8 cellular contexts compared by ENCODE assay signal in genomic region chr2:236862961-236863728, GRCh38.
DNase-seq lines count a peak whose midpoint lies in the region; ATAC-seq, FAIRE-seq and TF ChIP-seq lines count a peak whose summit lies in the region.

No MANE protein-coding gene starts in this region.

- H3K27ac Mint-ChIP-seq in astrocyte (ENCODE audit: unreplicated experiment), result peak overlapping the region; percentile 28
- no peak overlapping the region for H3K27ac Mint-ChIP-seq in T-helper 2 cell treated with Interferon-gamma antibody and Interleukin-4, amounts not matched to agents 5 μg/mL and 100 μg/mL, for 36 hours

- peaks cover 8% of the 10 kb centered on the region for H3K27me3 Mint-ChIP-seq in astrocyte (ENCODE audit: low read depth, unreplicated experiment)
- no peaks in the 10 kb centered on the region for H3K27me3 Mint-ChIP-seq in T-helper 2 cell treated with Interferon-gamma antibody and Interleukin-4, amounts not matched to agents 5 μg/mL and 100 μg/mL, for 36 hours (ENCODE audit: low read depth)

- H3K27me3 ChIP-seq in astrocyte (ENCODE audit: insufficient read depth, low read length), result no peaks in the 10 kb centered on the region
- H3K27me3 ChIP-seq in neuronal stem cell (ENCODE audit: control insufficient read depth in 3 of 3, insufficient read depth in 3 of 3, low read depth in 1 of 3, low read length in 3 of 3), result no peaks in the 10 kb centered on the region

- ATAC-seq in GM18502 (IDR thresholded peaks at IDR 0.05; ENCODE audit: poor library complexity, unreplicated experiment), result peak; percentile 82
- peak; percentile 72 for ATAC-seq in HG02970 (IDR thresholded peaks at IDR 0.05; ENCODE audit: low FRiP score, unreplicated experiment)
- no peak for ATAC-seq in GM21737 (IDR thresholded peaks at IDR 0.05; ENCODE audit: unreplicated experiment)

- H3K4me3 ChIP-seq in astrocyte (ENCODE audit: insufficient read depth, low read depth, low read length), result no peak overlapping the region
- no peak overlapping the region for H3K4me3 ChIP-seq in neuronal stem cell (ENCODE audit: low read length in 2 of 2)

- H3K9me3 ChIP-seq in astrocyte (ENCODE audit: insufficient read depth, low read depth, low read length) (peaks cover 9% of the 10 kb centered on the region), neuronal stem cell (replicated peaks in 1 of 2; ENCODE audit: control insufficient read depth in 2 of 2, insufficient read depth in 1 of 2, low read depth in 1 of 2, low read length in 2 of 2) (peaks cover 6 to 46% of the 10 kb centered on the region in 2 donors)

- no peak overlapping the region for H3K23ac ChIP-seq in neuronal stem cell (ENCODE audit: low read depth, low read length, poor library complexity)

- peak; percentile 83 for DNase-seq in astrocyte (ENCODE audit: low read depth)
- DNase-seq in neuronal stem cell (ENCODE audit: low spot score), result no peak
- no peak for DNase-seq in T-helper 2 cell treated with Interferon-gamma antibody and Interleukin-4, amounts not matched to agents 5 μg/mL and 100 μg/mL, for 36 hours (ENCODE audit: low spot score)
- DNase-seq in HTR-8/SVneo (ENCODE audit: insufficient read length, low spot score), result no peak
- DNase-seq in middle frontal gyrus (ENCODE audit: extremely low spot score, low spot score), result no peak

- no peaks in the 10 kb centered on the region for H4K20me1 ChIP-seq in astrocyte (ENCODE audit: insufficient read depth, low read length)

- H2BK12ac ChIP-seq in neuronal stem cell (ENCODE audit: low read length), result no peak overlapping the region

- H3K79me2 ChIP-seq in astrocyte (ENCODE audit: insufficient read depth, low read length), result no peaks in the 10 kb centered on the region

- no peak overlapping the region for H4K8ac ChIP-seq in neuronal stem cell (ENCODE audit: low read depth, low read length)

- H3K9ac ChIP-seq in astrocyte (ENCODE audit: low read length) (peak overlapping the region; percentile 43), neuronal stem cell (ENCODE audit: low read depth, low read length, poor library complexity) (no peak overlapping the region)

- peaks cover 13% of the 10 kb centered on the region for H3K4me1 ChIP-seq in astrocyte (ENCODE audit: insufficient read depth, low read length)
- H3K4me1 ChIP-seq in neuronal stem cell (ENCODE audit: control insufficient read depth in 2 of 2, insufficient read depth in 1 of 2, low read depth in 1 of 2, low read length in 2 of 2), result peaks cover 3 to 13% of the 10 kb centered on the region in 2 donors

- no peak for TF ChIP-seq CTCF in astrocyte (IDR thresholded peaks at IDR 0.05; ENCODE audit: insufficient read depth, low read depth, low read length)

- no peak overlapping the region for H3K4me3 Mint-ChIP-seq in astrocyte (ENCODE audit: unreplicated experiment)
- no peak overlapping the region for H3K4me3 Mint-ChIP-seq in T-helper 2 cell treated with Interferon-gamma antibody and Interleukin-4, amounts not matched to agents 5 μg/mL and 100 μg/mL, for 36 hours

- H2AK5ac ChIP-seq in neuronal stem cell (ENCODE audit: low read depth, low read length), result peak overlapping the region; percentile 51

- H3K79me1 ChIP-seq in neuronal stem cell (ENCODE audit: low read depth, low read length), result no peaks in the 10 kb centered on the region

- H3K14ac ChIP-seq in neuronal stem cell (ENCODE audit: low read length), result no peak overlapping the region

- no peak overlapping the region for H2BK5ac ChIP-seq in neuronal stem cell (ENCODE audit: low read length)

- peaks cover 16% of the 10 kb centered on the region for H3K4me1 Mint-ChIP-seq in astrocyte (ENCODE audit: low read depth, unreplicated experiment)
- no peaks in the 10 kb centered on the region for H3K4me1 Mint-ChIP-seq in T-helper 2 cell treated with Interferon-gamma antibody and Interleukin-4, amounts not matched to agents 5 μg/mL and 100 μg/mL, for 36 hours (ENCODE audit: low read depth)

- H3K4me2 ChIP-seq in astrocyte (ENCODE audit: low read length) (peak overlapping the region; percentile 38), neuronal stem cell (ENCODE audit: insufficient read depth, low read length, poor library complexity, severe bottlenecking) (no peak overlapping the region)

- H2BK120ac ChIP-seq in neuronal stem cell (ENCODE audit: low read depth, low read length), result no peak overlapping the region

- no peak overlapping the region for H3K4ac ChIP-seq in neuronal stem cell (ENCODE audit: low read length)

- no peak overlapping the region for H2BK15ac ChIP-seq in neuronal stem cell (ENCODE audit: low read length)

- no peaks in the 10 kb centered on the region for H3K36me3 Mint-ChIP-seq in astrocyte (ENCODE audit: low read depth, unreplicated experiment)
- no peaks in the 10 kb centered on the region for H3K36me3 Mint-ChIP-seq in T-helper 2 cell treated with Interferon-gamma antibody and Interleukin-4, amounts not matched to agents 5 μg/mL and 100 μg/mL, for 36 hours (ENCODE audit: low read depth)

- peaks cover 20% of the 10 kb centered on the region for H3K9me3 Mint-ChIP-seq in astrocyte (ENCODE audit: unreplicated experiment)
- H3K9me3 Mint-ChIP-seq in T-helper 2 cell treated with Interferon-gamma antibody and Interleukin-4, amounts not matched to agents 5 μg/mL and 100 μg/mL, for 36 hours, result no peaks in the 10 kb centered on the region

- no peaks in the 10 kb centered on the region for H3K36me3 ChIP-seq in astrocyte (ENCODE audit: insufficient read depth, low read length)
- H3K36me3 ChIP-seq in neuronal stem cell (replicated peaks in 1 of 2; ENCODE audit: control insufficient read depth in 2 of 2, insufficient read depth in 2 of 2, low read length in 2 of 2), result no peaks in the 10 kb centered on the region

- no peak overlapping the region for H4K91ac ChIP-seq in neuronal stem cell (ENCODE audit: low read depth, low read length, poor library complexity)

- WGBS in neuronal stem cell (ENCODE audit: extremely low coverage in 2 of 2, insufficient read length in 2 of 2, insufficient replicate concordance in 1 of 2), 2 donors, result no CpG with 5 or more reads among the region's 9 CpGs

- H3K27ac ChIP-seq in astrocyte (ENCODE audit: low read depth, low read length), result peak overlapping the region; percentile 70
- no peak overlapping the region for H3K27ac ChIP-seq in neuronal stem cell (replicated peaks; ENCODE audit: low read length)

- H3K18ac ChIP-seq in neuronal stem cell (ENCODE audit: low read length), result no peak overlapping the region

- FAIRE-seq in astrocyte (lab: Jason Lieb, UNC) (peak; percentile 92), HTR-8/SVneo (lab: Jason Lieb, UNC) (no peak)

- H2AFZ ChIP-seq in astrocyte (ENCODE audit: low read depth, low read length), result no peak overlapping the region
- H2AFZ ChIP-seq in neuronal stem cell (ENCODE audit: low read length), result peak overlapping the region; percentile 57
